In genomic region chr2:72142743-72143440, GRCh38 we compare ENCODE assay signal across 9 cellular contexts. TPM values are rescaled to one million over a fixed set of nuclear protein-coding genes. Genes with fewer than 3 reads are reported as not detected.
DNase-seq lines count a peak whose midpoint lies in the region; ATAC-seq, FAIRE-seq and TF ChIP-seq lines count a peak whose summit lies in the region.
"Had no signal": no experiment of that assay in that cellular context is flagged by ENCODE, and none has a peak within 500 bp of the region (broad histone marks: within the 10 kb centered on the region; RNA-seq: fewer than 3 reads in every experiment).

No MANE protein-coding gene starts in this region.

- peaks cover 39 to 53% (median 45%) of the 10 kb centered on the region in 10 experiments for H3K4me1 ChIP-seq in BLaER1 treated with 17β-estradiol and CSF1 and Interleukin-3, amounts not matched to agents 10 nM and 100 nM
- H3K4me1 ChIP-seq in pancreas = peaks cover 8 to 15% (median 9%) of the 10 kb centered on the region in 3 donors

- peaks cover 0 to 10% (median 0%) of the 10 kb centered on the region in 11 experiments; a peak in 10 of 22 replicates for H3K9me3 ChIP-seq in BLaER1 treated with 17β-estradiol and CSF1 and Interleukin-3, amounts not matched to agents 10 nM and 100 nM (replicated peaks in 1 of 11)
- no peaks in the 10 kb centered on the region for H3K9me3 ChIP-seq in pancreas

- H3K36me3 ChIP-seq in BLaER1 treated with 17β-estradiol and CSF1 and Interleukin-3, amounts not matched to agents 10 nM and 100 nM = no peaks in the 10 kb centered on the region
- H3K36me3 ChIP-seq in pancreas = no peaks in the 10 kb centered on the region

- DNase-seq in cardiac septum (ENCODE audit: low spot score) (peak; percentile 83), pancreas (peak in 3 of 6 donors; percentile 30 to 66 (median 63)), NCI-H2081 (lab: John Stamatoyannopoulos, UW) (no peak)
- DNase-seq in stimulated activated naive CD4-positive, alpha-beta T cell (lab: John Stamatoyannopoulos, UW) = no peak
- DNase-seq: foreskin melanocyte had no signal

- peak overlapping the region in 1 of 11 experiments; percentile 28; a peak in 2 of 22 replicates for H3K9ac ChIP-seq in BLaER1 treated with 17β-estradiol and CSF1 and Interleukin-3, amounts not matched to agents 10 nM and 100 nM

- peaks cover 0 to 66% (median 36%) of the 10 kb centered on the region in 11 experiments; a peak in 16 of 22 replicates for H4K20me1 ChIP-seq in BLaER1 treated with 17β-estradiol and CSF1 and Interleukin-3, amounts not matched to agents 10 nM and 100 nM

- intact Hi-C loops in cardiac septum (cut with DNase I) (loop anchor here (5.0 to 10.0 kb wide), 3 partner anchors 261 to 531 kb away; no protein-coding TSS in a partner anchor), pancreas (cut with DNase I) (loop anchor here in 2 of 3 donors (10.0 kb wide), 2 partner anchors 218 to 598 kb away; no protein-coding TSS in a partner anchor)

- no peak for FAIRE-seq in pancreas (lab: Jason Lieb, UNC)

- ATAC-seq in SK-N-SH treated with all-trans-retinoic acid at 6 μM for 48 hours (0 out of 3 replicates have a peak, but pooled peaks have one; percentile 12), pancreas (peak in 3 of 4 donors; percentile 58 to 71 (median 61)), GM21423 (IDR thresholded peaks at IDR 0.05; ENCODE audit: unreplicated experiment) (no peak), GM18519 (IDR thresholded peaks at IDR 0.05; ENCODE audit: low FRiP score, unreplicated experiment) (no peak)

- 24 to 30% methylated on average over 30 to 45 of the region's 45 CpGs for WGBS in pancreas, 2 donors

- peak overlapping the region in 6 of 10 experiments; percentile 14 to 63 (median 44); a peak in 10 of 20 replicates for H3K4me3 ChIP-seq in BLaER1 treated with 17β-estradiol and CSF1 and Interleukin-3, amounts not matched to agents 10 nM and 100 nM
- H3K4me3 ChIP-seq in pancreas = peak overlapping the region in 1 of 4 donors; percentile 29

- no peak for TF ChIP-seq CTCF in pancreas (IDR thresholded peaks at IDR 0.05)

- H3K27ac ChIP-seq in BLaER1 treated with 17β-estradiol and CSF1 and Interleukin-3, amounts not matched to agents 10 nM and 100 nM = no peak overlapping the region; a peak in 1 of 22 replicates
- no peak overlapping the region for H3K27ac ChIP-seq in pancreas

- H3K4me2 ChIP-seq in BLaER1 treated with 17β-estradiol and CSF1 and Interleukin-3, amounts not matched to agents 10 nM and 100 nM = peak overlapping the region; percentile 52 to 97 (median 71)

- peaks cover 59 to 77% (median 69%) of the 10 kb centered on the region in 11 experiments for H3K27me3 ChIP-seq in BLaER1 treated with 17β-estradiol and CSF1 and Interleukin-3, amounts not matched to agents 10 nM and 100 nM
- peaks cover 0 to 26% (median 2%) of the 10 kb centered on the region in 4 donors for H3K27me3 ChIP-seq in pancreas

TF ChIP-seq in SK-N-SH treated with all-trans-retinoic acid at 6 μM for 48 hours, 23 proteins besides CTCF, POLR2A, EP300 and RAD21:
- TF ChIP-seq ZNF70 (CRISPR knock-in tag; IDR thresholded peaks at IDR 0.05) (no peak), ZFP30 (CRISPR knock-in tag; IDR thresholded peaks at IDR 0.05) (peak; percentile 2; the same call in 1 of the 2 replicates), ESRRG (CRISPR knock-in tag; IDR thresholded peaks at IDR 0.05) (no peak)

RNA-seq across cellular contexts. Expression of gene CYP26B1, which starts 4.8 kb away (rescaled TPM):
- total RNA-seq in cardiac septum (7.0 TPM), pancreas (1 to 10 TPM in 1 of 6 donors, under 1 TPM in 5; 0.16 to 1.3 (median 0.46) TPM)
- under 1 TPM; 0.26 to 0.91 TPM for polyA plus RNA-seq in pancreas

Comparison
In these comparisons a context has a peak if more than half of its experiments do, and no peak if none do; other contexts are left out.
1. ATAC-seq: peak in SK-N-SH treated with all-trans-retinoic acid at 6 μM for 48 hours (single experiment) and pancreas (3 of 4); none in GM21423 (single experiment) and GM18519 (single experiment).